In the genomic region with DNA sequence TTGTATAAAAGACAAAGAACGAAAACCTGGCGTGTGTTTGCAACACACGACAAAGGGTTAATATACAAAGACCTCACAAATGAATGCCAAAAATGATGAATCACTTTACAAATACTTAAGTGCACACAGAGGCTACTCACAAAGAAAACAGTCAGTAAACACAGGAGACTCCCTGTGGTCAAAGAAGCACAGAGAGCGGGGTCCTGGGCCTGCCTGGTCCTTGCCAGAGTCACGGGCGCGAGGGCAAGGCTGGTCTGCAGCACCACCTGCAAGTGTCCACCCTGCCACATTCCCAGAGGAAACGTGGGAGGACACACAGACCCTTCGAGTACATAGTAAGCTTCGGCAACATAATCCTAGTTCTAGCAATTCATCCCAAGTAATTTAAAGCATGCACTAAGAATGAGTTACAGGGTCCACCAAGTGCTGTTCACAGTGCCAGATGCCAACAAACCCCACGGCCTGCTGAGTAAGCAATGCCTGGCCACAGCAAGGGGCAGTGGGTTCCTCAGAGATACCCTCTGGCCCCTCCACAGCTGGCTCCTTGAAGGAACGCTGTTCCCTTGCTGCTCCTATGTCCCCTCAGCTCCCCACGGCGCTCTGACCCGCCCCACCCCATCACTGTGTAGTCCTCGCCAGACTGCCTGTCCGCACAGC, we compare ENCODE assay signal across 8 cellular contexts. TPM values are rescaled to one million over a fixed set of nuclear protein-coding genes. Genes with fewer than 3 reads are reported as not detected.
DNase-seq lines count a peak whose midpoint lies in the region; ATAC-seq, FAIRE-seq and TF ChIP-seq lines count a peak whose summit lies in the region.

No MANE protein-coding gene starts in this region.

- DNase-seq in DMS79 treated with DMSO at 0.1 percent for 48 hours (lab: John Stamatoyannopoulos, UW) = peak; percentile 26
- DNase-seq in DMS79 (lab: John Stamatoyannopoulos, UW) = no peak
- peak; percentile 56 to 81 for DNase-seq in foreskin fibroblast
- peak; percentile 61 for DNase-seq in stromal cell of bone marrow (ENCODE audit: low read depth)
- no peak for DNase-seq in small intestine
- no peak for DNase-seq in GM12891 (ENCODE audit: insufficient read length, low spot score)

- FAIRE-seq in small intestine (lab: Jason Lieb, UNC) (no peak), GM12891 (lab: Jason Lieb, UNC) (no peak)

- ATAC-seq in SK-N-SH treated with all-trans-retinoic acid at 6 μM for 48 hours (peak; percentile 87), HG03439 (IDR thresholded peaks at IDR 0.05; ENCODE audit: unreplicated experiment) (no peak)

- H3K4me3 ChIP-seq in foreskin fibroblast (ENCODE audit: low read depth in 1 of 2, low read length in 2 of 2) = no peak overlapping the region
- H3K4me3 ChIP-seq in small intestine (ENCODE audit: low read depth in 1 of 2, low read length in 2 of 2) = no peak overlapping the region

- no peaks in the 10 kb centered on the region for H3K27me3 ChIP-seq in small intestine (ENCODE audit: control insufficient read depth in 2 of 2, insufficient read depth in 2 of 2, low read length in 2 of 2)

- H3K36me3 ChIP-seq in small intestine (ENCODE audit: control insufficient read depth in 2 of 2, insufficient read depth in 2 of 2, low read length in 2 of 2) = peaks cover 6 to 9% of the 10 kb centered on the region in 2 donors

- no peak overlapping the region for H3K27ac ChIP-seq in small intestine (ENCODE audit: low read depth in 1 of 2, low read length in 1 of 2)

- no peaks in the 10 kb centered on the region for H3K9me3 ChIP-seq in small intestine (ENCODE audit: control insufficient read depth, low read depth)

- TF ChIP-seq POLR2A in GM12891 (IDR thresholded peaks at IDR 0.05; ENCODE audit: low read depth, low read length) = no peak

- TF ChIP-seq CTCF in foreskin fibroblast (IDR thresholded peaks at IDR 0.05; ENCODE audit: low read depth, low read length) = no peak

- H3K4me1 ChIP-seq in small intestine (ENCODE audit: control insufficient read depth in 2 of 2, insufficient read depth in 1 of 2, low read depth in 1 of 2, low read length in 1 of 2) = no peaks in the 10 kb centered on the region

- WGBS in small intestine, 3 donors = 74 to 84% (median 83%) methylated on average over 17 of the region's 17 CpGs

TF ChIP-seq in SK-N-SH treated with all-trans-retinoic acid at 6 μM for 48 hours, 23 proteins besides CTCF, POLR2A, EP300 and RAD21 (continues in another document):
- TF ChIP-seq, protein P1, sequence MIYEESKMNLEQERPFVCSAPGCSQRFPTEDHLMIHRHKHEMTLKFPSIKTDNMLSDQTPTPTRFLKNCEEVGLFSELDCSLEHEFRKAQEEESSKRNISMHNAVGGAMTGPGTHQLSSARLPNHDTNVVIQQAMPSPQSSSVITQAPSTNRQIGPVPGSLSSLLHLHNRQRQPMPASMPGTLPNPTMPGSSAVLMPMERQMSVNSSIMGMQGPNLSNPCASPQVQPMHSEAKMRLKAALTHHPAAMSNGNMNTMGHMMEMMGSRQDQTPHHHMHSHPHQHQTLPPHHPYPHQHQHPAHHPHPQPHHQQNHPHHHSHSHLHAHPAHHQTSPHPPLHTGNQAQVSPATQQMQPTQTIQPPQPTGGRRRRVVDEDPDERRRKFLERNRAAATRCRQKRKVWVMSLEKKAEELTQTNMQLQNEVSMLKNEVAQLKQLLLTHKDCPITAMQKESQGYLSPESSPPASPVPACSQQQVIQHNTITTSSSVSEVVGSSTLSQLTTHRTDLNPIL (CRISPR knock-in tag; IDR thresholded peaks at IDR 0.05; ENCODE audit: low read depth) = no peak
- no peak for TF ChIP-seq GLIS3 (CRISPR knock-in tag; IDR thresholded peaks at IDR 0.05)
- TF ChIP-seq RARB (CRISPR knock-in tag; IDR thresholded peaks at IDR 0.05) = no peak
- TF ChIP-seq ISL1 (CRISPR knock-in tag; IDR thresholded peaks at IDR 0.05) = no peak; the same call in 1 of the 2 replicates
- no peak for TF ChIP-seq ZFP3 (CRISPR knock-in tag; IDR thresholded peaks at IDR 0.05)
- TF ChIP-seq OSR1 (CRISPR knock-in tag; IDR thresholded peaks at IDR 0.05) = no peak
- TF ChIP-seq BACH2 (CRISPR knock-in tag; IDR thresholded peaks at IDR 0.05; ENCODE audit: borderline replicate concordance) = no peak
- no peak for TF ChIP-seq PPARA (CRISPR knock-in tag; IDR thresholded peaks at IDR 0.05; ENCODE audit: borderline replicate concordance)
- TF ChIP-seq CSDC2 (CRISPR knock-in tag; IDR thresholded peaks at IDR 0.05) = no peak
- no peak for TF ChIP-seq ZC3H10 (CRISPR knock-in tag; IDR thresholded peaks at IDR 0.05)
- TF ChIP-seq, protein P2, sequence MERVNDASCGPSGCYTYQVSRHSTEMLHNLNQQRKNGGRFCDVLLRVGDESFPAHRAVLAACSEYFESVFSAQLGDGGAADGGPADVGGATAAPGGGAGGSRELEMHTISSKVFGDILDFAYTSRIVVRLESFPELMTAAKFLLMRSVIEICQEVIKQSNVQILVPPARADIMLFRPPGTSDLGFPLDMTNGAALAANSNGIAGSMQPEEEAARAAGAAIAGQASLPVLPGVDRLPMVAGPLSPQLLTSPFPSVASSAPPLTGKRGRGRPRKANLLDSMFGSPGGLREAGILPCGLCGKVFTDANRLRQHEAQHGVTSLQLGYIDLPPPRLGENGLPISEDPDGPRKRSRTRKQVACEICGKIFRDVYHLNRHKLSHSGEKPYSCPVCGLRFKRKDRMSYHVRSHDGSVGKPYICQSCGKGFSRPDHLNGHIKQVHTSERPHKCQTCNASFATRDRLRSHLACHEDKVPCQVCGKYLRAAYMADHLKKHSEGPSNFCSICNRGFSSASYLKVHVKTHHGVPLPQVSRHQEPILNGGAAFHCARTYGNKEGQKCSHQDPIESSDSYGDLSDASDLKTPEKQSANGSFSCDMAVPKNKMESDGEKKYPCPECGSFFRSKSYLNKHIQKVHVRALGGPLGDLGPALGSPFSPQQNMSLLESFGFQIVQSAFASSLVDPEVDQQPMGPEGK (CRISPR knock-in tag; IDR thresholded peaks at IDR 0.05; ENCODE audit: borderline replicate concordance) = no peak
- no peak for TF ChIP-seq ZNF565 (CRISPR knock-in tag; conservative IDR thresholded peaks at IDR 0.05; ENCODE audit: low read depth)

TF ChIP-seq in GM12891, 5 proteins besides CTCF, POLR2A, EP300 and RAD21:
- TF ChIP-seq SPI1 (IDR thresholded peaks at IDR 0.05; ENCODE audit: low read depth, low read length) (no peak), POU2F2 (IDR thresholded peaks at IDR 0.05; ENCODE audit: low read depth, low read length) (no peak)
TF ChIP-seq in GM12891: peak in this region for 0.

RNA-seq across cellular contexts. Expression of a gene that starts 24.6 kb away (rescaled TPM):
- 10 to 100 TPM; 24.5 to 30.2 (median 29.2) TPM for polyA plus RNA-seq in small intestine
- 12.7 TPM for polyA plus RNA-seq in GM12891 (2012; ENCODE audit: low read depth, missing spikeins)

RNA-seq across cellular contexts. Expression of a gene that starts 48.6 kb away (rescaled TPM):
- polyA plus RNA-seq in small intestine = 1 to 10 TPM in 1 of 3 donors, not detected in 2; 1.3 TPM
- 1.5 TPM for polyA plus RNA-seq in GM12891 (2012; ENCODE audit: low read depth, missing spikeins)

Comparison
In these comparisons a context has a peak if more than half of its experiments do, and no peak if none do; other contexts are left out.
1. DNase-seq: peak in DMS79 treated with DMSO at 0.1 percent for 48 hours (single experiment), foreskin fibroblast (2 of 2) and stromal cell of bone marrow (single experiment); none in DMS79 (single experiment), small intestine (single experiment) and GM12891 (single experiment).